In genomic region chr6:156925718-156926607, GRCh38 we compare ENCODE assay signal across 9 cellular contexts.
A peak's percentile ranks its signal among the peaks of the same experiment; 100 is the strongest.
DNase-seq lines count a peak whose midpoint lies in the region; ATAC-seq lines count a peak whose summit lies in the region.
"Had no signal": no experiment of that assay in that cellular context is flagged by ENCODE, and none has a peak within 500 bp of the region (broad histone marks: within the 10 kb centered on the region; RNA-seq: fewer than 3 reads in every experiment).

No MANE protein-coding gene starts in this region.

- H3K4me2 ChIP-seq in mesendoderm (ENCODE audit: low read length): no peak overlapping the region

- H3K56ac ChIP-seq in mesendoderm (ENCODE audit: low read length): no peak overlapping the region

- no peak overlapping the region for H3K27ac ChIP-seq in mesendoderm (ENCODE audit: low read depth, low read length)
- H3K27ac ChIP-seq: transverse colon had no signal

- H4K8ac ChIP-seq in mesendoderm (ENCODE audit: low read depth, low read length): no peak overlapping the region

- no peak overlapping the region for H3K9ac ChIP-seq in mesendoderm (ENCODE audit: low read length)

- H2BK120ac ChIP-seq in mesendoderm (ENCODE audit: low read depth, low read length): no peak overlapping the region

- H3K23ac ChIP-seq in mesendoderm (ENCODE audit: low read length): peak overlapping the region; percentile 81

- H3K4ac ChIP-seq in mesendoderm (ENCODE audit: low read depth, low read length): no peak overlapping the region

- H2AK5ac ChIP-seq in mesendoderm (ENCODE audit: low read length): no peak overlapping the region

- H3K36me3 ChIP-seq in mesendoderm (ENCODE audit: control insufficient read depth, insufficient read depth, low read length): no peaks in the 10 kb centered on the region
- H3K36me3 ChIP-seq: transverse colon had no signal

- H4K5ac ChIP-seq in mesendoderm (ENCODE audit: low read length): no peak overlapping the region

- peaks cover 44% of the 10 kb centered on the region for H3K79me2 ChIP-seq in mesendoderm (ENCODE audit: control insufficient read depth, insufficient read depth, low read length)

- WGBS in mesendoderm (ENCODE audit: extremely low coverage, insufficient coverage, low lambda C conversion rate): no CpG with 5 or more reads among the region's 3 CpGs

- H3K4me3 ChIP-seq in mesendoderm (ENCODE audit: low read length): no peak overlapping the region
- H3K4me3 ChIP-seq: transverse colon had no signal

- no peak overlapping the region for H3K18ac ChIP-seq in mesendoderm (ENCODE audit: low read length)

- H3K4me1 ChIP-seq in mesendoderm (ENCODE audit: control insufficient read depth, low read depth, low read length): peaks cover 6% of the 10 kb centered on the region

- H3K79me1 ChIP-seq in mesendoderm (ENCODE audit: low read length): peaks cover 27% of the 10 kb centered on the region

- DNase-seq in mesendoderm (peak; percentile 81), SHP77 (lab: John Stamatoyannopoulos, UW) (no peak), DMS79 treated with DMSO at 0.1 percent for 48 hours (lab: John Stamatoyannopoulos, UW) (no peak), NCI-H146 treated with DMSO at 0.1 percent for 48 hours (lab: John Stamatoyannopoulos, UW; ENCODE audit: unreplicated experiment) (no peak)
- DNase-seq in effector CD4-positive, alpha-beta T cell: no peak
- DNase-seq: transverse colon had no signal

- ATAC-seq in GM18867 (IDR thresholded peaks at IDR 0.05; ENCODE audit: unreplicated experiment) (peak; percentile 79), GM21786 (IDR thresholded peaks at IDR 0.05; ENCODE audit: unreplicated experiment) (peak; percentile 87), HG03565 (IDR thresholded peaks at IDR 0.05; ENCODE audit: unreplicated experiment) (peak; percentile 54)

- no peak overlapping the region for H2BK15ac ChIP-seq in mesendoderm (replicated peaks; ENCODE audit: low read depth)

- H3K27me3 ChIP-seq in mesendoderm (ENCODE audit: insufficient read depth, low read length, poor library complexity): no peaks in the 10 kb centered on the region
- H3K27me3 ChIP-seq: transverse colon had no signal

- no peak overlapping the region for H2BK5ac ChIP-seq in mesendoderm (ENCODE audit: low read length)
